Comparison of ENCODE assay signal across 24 cellular contexts in the genomic region with DNA sequence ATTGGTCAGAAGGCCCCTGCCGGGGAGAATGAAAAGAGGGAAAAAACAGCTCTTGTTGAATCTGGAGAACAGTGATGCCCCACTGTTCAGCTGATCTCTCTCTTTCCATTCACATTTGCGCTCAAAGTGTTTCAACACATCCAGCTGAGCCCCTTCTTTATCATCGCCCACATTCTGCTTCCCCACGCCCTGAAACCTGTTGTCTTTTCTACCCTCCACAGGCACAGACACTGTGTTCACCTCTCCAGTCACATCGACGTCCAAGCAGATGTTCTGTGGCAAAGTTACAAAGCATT.
"Had no signal": no experiment of that assay in that cellular context is flagged by ENCODE, and none has a peak within 500 bp of the region (broad histone marks: within the 10 kb centered on the region; RNA-seq: fewer than 3 reads in every experiment).

No MANE protein-coding gene starts in this region.

- H3K9me3 ChIP-seq: breast epithelium had no signal

- DNase-seq: activated CD4-positive, alpha-beta memory T cell treated with anti-CD3 and anti-CD28 coated beads for 36 hours; activated CD4-positive, alpha-beta T cell treated with anti-CD3 and anti-CD28 coated beads, Interleukin-2, amount 10 ng/mL, durations not matched to agents 7 days and 5 days; activated CD4-positive, CD25-positive, alpha-beta regulatory T cell; activated CD8-positive, alpha-beta memory T cell treated with anti-CD3 and anti-CD28 coated beads for 24 hours; activated effector memory CD4-positive, alpha-beta T cell treated with anti-CD3 and anti-CD28 coated beads, Interleukin-2, amount 50 U/mL, for 16 hours; activated naive CD4-positive, alpha-beta T cell treated with Interleukin-2 at 50 U/mL for 16 hours; activated naive CD8-positive, alpha-beta T cell treated with anti-CD3 and anti-CD28 coated beads for 36 hours; activated T-cell treated with anti-CD3 and anti-CD28 coated beads, Interleukin-2, amount 50 U/mL, for 4 hours; caudate nucleus; Kasumi-1; NCI-H1105 treated with DMSO at 0.1 percent for 48 hours; NCI-H146; NCI-H1930; NCI-H2171; NCI-H226; NCI-H526; NCI-H82; SIG-M5; T-cell; T-helper 2 cell; T1000 had no signal

- H3K4me1 ChIP-seq: breast epithelium had no signal

- H3K27ac Mint-ChIP-seq: activated CD4-positive, alpha-beta memory T cell treated with anti-CD3 and anti-CD28 coated beads for 36 hours; activated CD4-positive, alpha-beta T cell treated with anti-CD3 and anti-CD28 coated beads, Interleukin-2, amount 10 ng/mL, durations not matched to agents 7 days and 5 days; activated naive CD8-positive, alpha-beta T cell treated with anti-CD3 and anti-CD28 coated beads for 36 hours; T-cell had no signal

- H3K36me3 ChIP-seq: breast epithelium had no signal

- H3K27me3 ChIP-seq: breast epithelium had no signal

- H3K27ac ChIP-seq: breast epithelium, SK-N-MC, VCaP had no signal

- H3K4me3 ChIP-seq: breast epithelium, SK-N-MC had no signal

- ATAC-seq: activated T-cell treated with anti-CD3 and anti-CD28 coated beads, Interleukin-2, amount 50 U/mL, for 4 hours; T-cell had no signal

- H3K9me3 Mint-ChIP-seq: activated CD4-positive, alpha-beta memory T cell treated with anti-CD3 and anti-CD28 coated beads for 36 hours; activated naive CD8-positive, alpha-beta T cell treated with anti-CD3 and anti-CD28 coated beads for 36 hours; activated T-cell treated with anti-CD3 and anti-CD28 coated beads, Interleukin-2, amount 50 U/mL, for 4 hours had no signal

- H3K36me3 Mint-ChIP-seq: activated CD4-positive, alpha-beta memory T cell treated with anti-CD3 and anti-CD28 coated beads for 36 hours; activated naive CD8-positive, alpha-beta T cell treated with anti-CD3 and anti-CD28 coated beads for 36 hours; T-cell had no signal
